Comparison of ENCODE assay signal across 24 cellular contexts in the genomic region with DNA sequence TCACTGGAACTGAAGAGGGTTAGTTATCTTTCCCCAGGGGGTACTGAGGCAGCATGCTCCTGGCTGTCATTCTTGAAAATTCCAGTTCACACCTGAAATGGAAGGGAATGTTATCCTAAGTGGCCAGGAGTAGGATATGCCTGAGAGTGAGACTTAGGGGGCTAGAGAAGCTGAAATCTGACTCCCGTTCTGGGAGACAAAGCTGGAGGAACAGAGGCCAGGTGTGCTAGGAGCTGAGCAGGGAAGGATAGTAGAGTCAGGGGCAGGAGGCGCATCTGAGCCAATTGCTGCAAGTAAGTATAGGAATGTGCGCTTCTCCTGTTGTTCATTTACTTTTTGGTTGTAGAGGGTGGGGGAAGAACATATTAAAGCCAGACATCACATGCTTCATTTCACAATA.
"Had no signal": no experiment of that assay in that cellular context is flagged by ENCODE, and none has a peak within 500 bp of the region (broad histone marks: within the 10 kb centered on the region; RNA-seq: fewer than 3 reads in every experiment).

No MANE protein-coding gene starts in this region.

- H3K4me1 ChIP-seq: foreskin keratinocyte, gastroesophageal sphincter, prostate gland, right atrium auricular region, testis, tibial artery had no signal

- H3K4me2 ChIP-seq: hepatocyte had no signal

- H3K4me3 Mint-ChIP-seq: effector memory CD8-positive, alpha-beta T cell; memory B cell; naive thymus-derived CD4-positive, alpha-beta T cell; nephron progenitor cell; stimulated activated memory B cell treated with anti-CD40 and anti-IgM and Interleukin-4, amounts not matched to agents 10 μg/mL and 1 μg/mL and 100 μg/mL, for 72 hours; type B pancreatic cell had no signal

- H3K36me3 ChIP-seq: gastroesophageal sphincter, heart left ventricle, prostate gland, right atrium auricular region, tibial artery had no signal

- H3K79me2 ChIP-seq: hepatocyte had no signal

- H3K4me1 Mint-ChIP-seq: memory B cell; naive thymus-derived CD4-positive, alpha-beta T cell; stimulated activated memory B cell treated with anti-CD40 and anti-IgM and Interleukin-4, amounts not matched to agents 10 μg/mL and 1 μg/mL and 100 μg/mL, for 72 hours had no signal

- DNase-seq: cortex of kidney; effector memory CD8-positive, alpha-beta T cell; erythroblast; foreskin keratinocyte; heart left ventricle; kidney; midbrain; naive thymus-derived CD4-positive, alpha-beta T cell; nephron progenitor cell; nucleus accumbens; stimulated activated CD4-positive, alpha-beta T cell treated with anti-CD3 and anti-CD28 coated beads, Interleukin-2, amount 100 ng/mL, for 24 hours; stimulated activated CD4-positive, alpha-beta T cell treated with anti-CD3 and anti-CD28 coated beads, Interleukin-4, amount 100 ng/mL, for 24 hours; stimulated activated naive CD8-positive, alpha-beta T cell treated with anti-CD3 and anti-CD28 coated beads, Interleukin-15, Interleukin-2, amounts not matched to agents 100 U/mL and 50 U/mL, for 24 hours; substantia nigra; testis; tibial artery had no signal

- H3K27me3 Mint-ChIP-seq: effector memory CD8-positive, alpha-beta T cell; memory B cell; stimulated activated memory B cell treated with anti-CD40 and anti-IgM and Interleukin-4, amounts not matched to agents 10 μg/mL and 1 μg/mL and 100 μg/mL, for 72 hours; type B pancreatic cell had no signal

- H3K27ac ChIP-seq: foreskin keratinocyte, gastroesophageal sphincter, heart left ventricle, hepatocyte, prostate gland, right atrium auricular region, testis, tibial artery had no signal

- H3K9me3 ChIP-seq: gastroesophageal sphincter, heart left ventricle, prostate gland, right atrium auricular region, testis, tibial artery had no signal

- H3K36me3 Mint-ChIP-seq: memory B cell; naive thymus-derived CD4-positive, alpha-beta T cell; stimulated activated memory B cell treated with anti-CD40 and anti-IgM and Interleukin-4, amounts not matched to agents 10 μg/mL and 1 μg/mL and 100 μg/mL, for 72 hours had no signal

- H3K27me3 ChIP-seq: gastroesophageal sphincter, heart left ventricle, hepatocyte, right atrium auricular region, testis had no signal

- H3K27ac Mint-ChIP-seq: effector memory CD8-positive, alpha-beta T cell; memory B cell; naive thymus-derived CD4-positive, alpha-beta T cell; nephron progenitor cell; stimulated activated memory B cell treated with anti-CD40 and anti-IgM and Interleukin-4, amounts not matched to agents 10 μg/mL and 1 μg/mL and 100 μg/mL, for 72 hours; type B pancreatic cell had no signal

- H2AFZ ChIP-seq: hepatocyte had no signal

- H3K9me3 Mint-ChIP-seq: memory B cell; stimulated activated memory B cell treated with anti-CD40 and anti-IgM and Interleukin-4, amounts not matched to agents 10 μg/mL and 1 μg/mL and 100 μg/mL, for 72 hours; type B pancreatic cell had no signal

- H3K4me3 ChIP-seq: gastroesophageal sphincter, heart left ventricle, hepatocyte, lung, prostate gland, right atrium auricular region, testis, tibial artery had no signal
